ENCODE assay signal across 17 cellular contexts in the genomic region with DNA sequence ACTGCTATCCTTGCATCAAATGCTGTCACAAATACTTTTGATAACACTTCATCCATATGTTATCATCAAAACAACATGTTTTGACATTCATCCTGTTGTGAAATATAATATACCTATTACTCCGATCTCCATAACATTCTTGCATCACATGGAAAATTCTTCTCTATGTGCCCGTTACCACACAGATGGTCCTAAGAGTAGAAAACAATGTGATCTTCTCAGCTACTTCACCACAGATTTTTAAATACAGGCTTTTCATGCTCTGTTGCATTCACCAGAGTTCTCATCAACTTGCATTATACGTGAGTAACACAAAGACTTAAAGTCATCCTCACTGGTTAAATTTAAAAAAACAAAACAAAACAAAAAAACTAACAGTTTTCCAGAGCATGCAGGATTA.
"Had no signal": no experiment of that assay in that cellular context is flagged by ENCODE, and none has a peak within 500 bp of the region (broad histone marks: within the 10 kb centered on the region; RNA-seq: fewer than 3 reads in every experiment).

No MANE protein-coding gene starts in this region.

- DNase-seq: activated CD4-positive, alpha-beta memory T cell treated with anti-CD3 and anti-CD28 coated beads, Interleukin-2, amount 10 ng/mL, durations not matched to agents 7 days and 5 days; activated CD4-positive, alpha-beta T cell treated with anti-CD3 and anti-CD28 coated beads for 48 hours; activated CD4-positive, CD25-positive, alpha-beta regulatory T cell; activated CD8-positive, alpha-beta memory T cell treated with anti-CD3 and anti-CD28 coated beads, Interleukin-2, amount 10 ng/mL, durations not matched to agents 7 days and 5 days; activated naive CD8-positive, alpha-beta T cell treated with anti-CD3 and anti-CD28 coated beads, Interleukin-2, amount 10 ng/mL, durations not matched to agents 7 days and 5 days; anterior cingulate cortex; effector CD4-positive, alpha-beta T cell; mesenchymal stem cell; mucosa of descending colon; naive B cell; small intestine; stimulated activated CD4-positive, alpha-beta T cell treated with anti-CD3 and anti-CD28 coated beads, Interleukin-4, amount 100 ng/mL, for 24 hours; stomach; trophoblast cell had no signal

- H3K36me3 ChIP-seq: right atrium auricular region, stomach, vagina had no signal

- H3K4me3 ChIP-seq: mucosa of descending colon, right atrium auricular region, stomach, vagina had no signal

- H3K9me3 ChIP-seq: mucosa of descending colon, right atrium auricular region, stomach, vagina had no signal

- FAIRE-seq: small intestine had no signal

- H3K27me3 ChIP-seq: right atrium auricular region, stomach, vagina had no signal

- ATAC-seq: activated CD8-positive, alpha-beta memory T cell treated with anti-CD3 and anti-CD28 coated beads, Interleukin-2, amount 10 ng/mL, durations not matched to agents 7 days and 5 days; mucosa of descending colon; stimulated activated effector memory CD8-positive, alpha-beta T cell treated with anti-CD3 and anti-CD28 coated beads, Interleukin-12 subunit alpha, Interleukin-12 subunit beta, amount 100 ng/mL, for 72 hours had no signal

- H3K4me1 ChIP-seq: right atrium auricular region, stomach, vagina had no signal

- H3K27ac ChIP-seq: right atrium auricular region, stomach, vagina had no signal
